ENCODE assay signal across 8 cellular contexts in genomic region chr1:160342520-160342919, GRCh38. TPM values are rescaled to one million over a fixed set of nuclear protein-coding genes. Genes with fewer than 3 reads are reported as not detected.
A peak's percentile ranks its signal among the peaks of the same experiment; 100 is the strongest.
DNase-seq lines count a peak whose midpoint lies in the region; ATAC-seq and TF ChIP-seq lines count a peak whose summit lies in the region.

No MANE protein-coding gene starts in this region.

- H3K4me3 ChIP-seq in right cardiac atrium (ENCODE audit: low read length) = peak overlapping the region; percentile 96
- peak overlapping the region; percentile 77 to 98 (median 86) for H3K4me3 ChIP-seq in skin epidermis

- no peaks in the 10 kb centered on the region for H3K9me3 Mint-ChIP-seq in activated naive CD4-positive, alpha-beta T cell treated with anti-CD3 and anti-CD28 coated beads, Interleukin-2, amount 50 U/mL, for 72 hours

- WGBS in right cardiac atrium = 0% methylated on average over 7 of the region's 7 CpGs

- H3K27ac Mint-ChIP-seq in activated naive CD4-positive, alpha-beta T cell treated with anti-CD3 and anti-CD28 coated beads, Interleukin-2, amount 50 U/mL, for 72 hours = peak overlapping the region; percentile 96 to 100

- H3K27me3 ChIP-seq in right cardiac atrium (ENCODE audit: control insufficient read depth, insufficient read depth) = no peaks in the 10 kb centered on the region

- intact Hi-C loops in right cardiac atrium (cut with DNase I) = no loop called here

- H3K27ac ChIP-seq in right cardiac atrium (ENCODE audit: low read length) = peak overlapping the region; percentile 98
- peak overlapping the region; percentile 68 to 99 (median 94) for H3K27ac ChIP-seq in skin epidermis

- TF ChIP-seq CTCF in GM10266 (IDR thresholded peaks at IDR 0.05; ENCODE audit: control insufficient read depth, insufficient read depth, low read depth, missing control alignments) = no peak

- no peaks in the 10 kb centered on the region for H3K4me1 ChIP-seq in right cardiac atrium (ENCODE audit: control insufficient read depth, insufficient read depth, low read length)

- H3K9me3 ChIP-seq in right cardiac atrium (ENCODE audit: control insufficient read depth, low read length) = no peaks in the 10 kb centered on the region

- peak; percentile 3 for DNase-seq in stimulated activated CD4-positive, alpha-beta T cell treated with anti-CD3 and anti-CD28 coated beads, Interleukin-12 subunit alpha, Interleukin-12 subunit beta, amount 100 ng/mL, for 4 hours
- no peak for DNase-seq in stimulated activated CD4-positive, alpha-beta T cell treated with anti-CD3 and anti-CD28 coated beads, Interleukin-4, amount 100 ng/mL, for 1 hour
- DNase-seq in activated naive CD4-positive, alpha-beta T cell treated with anti-CD3 and anti-CD28 coated beads, Interleukin-2, amount 50 U/mL, for 72 hours (ENCODE audit: low spot score in 2 of 2) = peak in 1 of 2 donors; percentile 10
- DNase-seq in right cardiac atrium (no peak), GM10266 (ENCODE audit: extremely low spot score) (no peak)

- H3K36me3 Mint-ChIP-seq in activated naive CD4-positive, alpha-beta T cell treated with anti-CD3 and anti-CD28 coated beads, Interleukin-2, amount 50 U/mL, for 72 hours = peaks cover 32% of the 10 kb centered on the region in 2 donors

- peak; percentile 3 to 4 for ATAC-seq in activated naive CD4-positive, alpha-beta T cell treated with anti-CD3 and anti-CD28 coated beads, Interleukin-2, amount 50 U/mL, for 72 hours
- ATAC-seq in right cardiac atrium (no peak), GM18511 (IDR thresholded peaks at IDR 0.05; ENCODE audit: unreplicated experiment) (no peak), GM21737 (IDR thresholded peaks at IDR 0.05; ENCODE audit: unreplicated experiment) (no peak)

RNA-seq across cellular contexts. Expression of gene COPA, which starts 0.5 kb away (rescaled TPM):
- total RNA-seq in activated naive CD4-positive, alpha-beta T cell treated with anti-CD3 and anti-CD28 coated beads, Interleukin-2, amount 50 U/mL, for 72 hours = 100 to 1,000 TPM; 120 to 146 TPM
- total RNA-seq in right cardiac atrium = 100 to 1,000 TPM; 115 to 140 (median 121) TPM
- 69.1 TPM for polyA plus RNA-seq in right cardiac atrium

RNA-seq across cellular contexts. Expression of gene NCSTN, which starts 0.7 kb away (rescaled TPM):
- total RNA-seq in activated naive CD4-positive, alpha-beta T cell treated with anti-CD3 and anti-CD28 coated beads, Interleukin-2, amount 50 U/mL, for 72 hours = 10 to 100 TPM; 43.5 to 53.0 TPM
- total RNA-seq in right cardiac atrium = 10 to 100 TPM; 67.1 to 84.3 (median 70.3) TPM
- polyA plus RNA-seq in right cardiac atrium = 60.7 TPM

RNA-seq across cellular contexts. Expression of gene NHLH1, which starts 24.4 kb away (rescaled TPM):
- total RNA-seq in activated naive CD4-positive, alpha-beta T cell treated with anti-CD3 and anti-CD28 coated beads, Interleukin-2, amount 50 U/mL, for 72 hours = under 1 TPM; 0.46 to 0.68 TPM
- total RNA-seq in right cardiac atrium = under 1 TPM in 1 of 4 donors, not detected in 3; 0.09 TPM
- 0.05 TPM for polyA plus RNA-seq in right cardiac atrium

RNA-seq across cellular contexts. Expression of gene PEX19, which starts 57.6 kb away (rescaled TPM):
- 10 to 100 TPM; 44.8 to 74.9 TPM for total RNA-seq in activated naive CD4-positive, alpha-beta T cell treated with anti-CD3 and anti-CD28 coated beads, Interleukin-2, amount 50 U/mL, for 72 hours
- total RNA-seq in right cardiac atrium = 100 to 1,000 TPM in 2 of 4 donors, 10 to 100 TPM in 2; 97.4 to 113 (median 105) TPM
- 42.5 TPM for polyA plus RNA-seq in right cardiac atrium

RNA-seq across cellular contexts. Expression of gene VANGL2, which starts 57.8 kb away (rescaled TPM):
- total RNA-seq in activated naive CD4-positive, alpha-beta T cell treated with anti-CD3 and anti-CD28 coated beads, Interleukin-2, amount 50 U/mL, for 72 hours = under 1 TPM; 0.05 to 0.18 TPM
- 10 to 100 TPM in 2 of 4 donors, 1 to 10 TPM in 2; 8.3 to 11.4 (median 9.5) TPM for total RNA-seq in right cardiac atrium
- polyA plus RNA-seq in right cardiac atrium = 4.7 TPM

Comparison
In these comparisons a context has a peak if more than half of its experiments do, and no peak if none do; other contexts are left out.
1. ATAC-seq: peak in activated naive CD4-positive, alpha-beta T cell treated with anti-CD3 and anti-CD28 coated beads, Interleukin-2, amount 50 U/mL, for 72 hours (2 of 2); none in right cardiac atrium (0 of 2), GM18511 (single experiment) and GM21737 (single experiment).